Comparison of ENCODE assay signal across 22 cellular contexts in genomic region chr5:180600554-180601041, GRCh38. TPM values are rescaled to one million over a fixed set of nuclear protein-coding genes. Genes with fewer than 3 reads are reported as not detected.
DNase-seq lines count a peak whose midpoint lies in the region; ATAC-seq and TF ChIP-seq lines count a peak whose summit lies in the region.
"Had no signal": no experiment of that assay in that cellular context is flagged by ENCODE, and none has a peak within 500 bp of the region (broad histone marks: within the 10 kb centered on the region; RNA-seq: fewer than 3 reads in every experiment).

No MANE protein-coding gene starts in this region.

- no peaks in the 10 kb centered on the region for H3K9me3 Mint-ChIP-seq in activated naive CD8-positive, alpha-beta T cell treated with anti-CD3 and anti-CD28 coated beads, Interleukin-2, amount 10 ng/mL, durations not matched to agents 7 days and 5 days
- no peaks in the 10 kb centered on the region for H3K9me3 Mint-ChIP-seq in activated naive CD8-positive, alpha-beta T cell treated with anti-CD3 and anti-CD28 coated beads for 36 hours
- H3K9me3 Mint-ChIP-seq in type B pancreatic cell, result no peaks in the 10 kb centered on the region
- H3K9me3 Mint-ChIP-seq: activated CD4-positive, alpha-beta T cell treated with anti-CD3 and anti-CD28 coated beads, Interleukin-2, amount 10 ng/mL, durations not matched to agents 7 days and 5 days; effector memory CD8-positive, alpha-beta T cell; stimulated activated naive CD8-positive, alpha-beta T cell treated with anti-CD3 and anti-CD28 coated beads, Interleukin-15, Interleukin-2, amounts not matched to agents 100 ng/mL and 50 ng/mL, for 24 hours; T-cell had no signal

- H3K4me3 ChIP-seq in RWPE2 (ENCODE audit: severe bottlenecking), result no peak overlapping the region
- H3K4me3 ChIP-seq in lower lobe of right lung, result no peak overlapping the region
- no peak overlapping the region for H3K4me3 ChIP-seq in tibial nerve
- H3K4me3 ChIP-seq: heart left ventricle had no signal

- POLR2A ChIA-PET in activated naive CD8-positive, alpha-beta T cell treated with anti-CD3 and anti-CD28 coated beads, Interleukin-2, amount 10 ng/mL, durations not matched to agents 7 days and 5 days (lab: Charles Lee), result no interaction called here

- H3K4me3 Mint-ChIP-seq in activated naive CD8-positive, alpha-beta T cell treated with anti-CD3 and anti-CD28 coated beads, Interleukin-2, amount 10 ng/mL, durations not matched to agents 7 days and 5 days, result no peak overlapping the region
- no peak overlapping the region for H3K4me3 Mint-ChIP-seq in activated naive CD8-positive, alpha-beta T cell treated with anti-CD3 and anti-CD28 coated beads for 36 hours
- no peak overlapping the region for H3K4me3 Mint-ChIP-seq in type B pancreatic cell
- H3K4me3 Mint-ChIP-seq: activated CD4-positive, alpha-beta T cell treated with anti-CD3 and anti-CD28 coated beads, Interleukin-2, amount 10 ng/mL, durations not matched to agents 7 days and 5 days; effector memory CD8-positive, alpha-beta T cell; stimulated activated naive CD8-positive, alpha-beta T cell treated with anti-CD3 and anti-CD28 coated beads, Interleukin-15, Interleukin-2, amounts not matched to agents 100 ng/mL and 50 ng/mL, for 24 hours; T-cell had no signal

- peak; percentile 17 for DNase-seq in activated naive CD8-positive, alpha-beta T cell treated with anti-CD3 and anti-CD28 coated beads, Interleukin-2, amount 10 ng/mL, durations not matched to agents 7 days and 5 days
- DNase-seq in activated naive CD8-positive, alpha-beta T cell treated with anti-CD3 and anti-CD28 coated beads for 36 hours, result no peak
- peak; percentile 58 for DNase-seq in RWPE2 (ENCODE audit: low spot score)
- DNase-seq in lower lobe of right lung, result peak; percentile 77
- DNase-seq in type B pancreatic cell (ENCODE audit: extremely low spot score, unreplicated experiment), result peak; percentile 56
- no peak for DNase-seq in tibial nerve (ENCODE audit: low spot score in 2 of 2)
- DNase-seq in midbrain (lab: John Stamatoyannopoulos, UW), result no peak
- DNase-seq: activated CD4-positive, alpha-beta T cell treated with anti-CD3 and anti-CD28 coated beads, Interleukin-2, amount 10 ng/mL, durations not matched to agents 7 days and 5 days; activated effector memory CD4-positive, alpha-beta T cell treated with anti-CD3 and anti-CD28 coated beads, Interleukin-2, amount 50 U/mL, for 16 hours; DMS153; effector memory CD8-positive, alpha-beta T cell; GOT3; Kasumi-1; mammary epithelial cell; NCI-H1105; NCI-H510A treated with DMSO at 0.1 percent for 48 hours had no signal

- H3K9me3 ChIP-seq in RWPE2 (ENCODE audit: severe bottlenecking), result no peaks in the 10 kb centered on the region
- H3K9me3 ChIP-seq in lower lobe of right lung, result no peaks in the 10 kb centered on the region
- no peaks in the 10 kb centered on the region for H3K9me3 ChIP-seq in tibial nerve
- H3K9me3 ChIP-seq: heart left ventricle had no signal

- H3K36me3 ChIP-seq in RWPE2 (ENCODE audit: low read depth) (no peaks in the 10 kb centered on the region), lower lobe of right lung (no peaks in the 10 kb centered on the region), tibial nerve (no peaks in the 10 kb centered on the region)
- H3K36me3 ChIP-seq: heart left ventricle had no signal

- no peak for TF ChIP-seq CTCF in RWPE2 (IDR thresholded peaks at IDR 0.05; ENCODE audit: poor library complexity, severe bottlenecking)
- TF ChIP-seq CTCF in lower lobe of right lung (IDR thresholded peaks at IDR 0.05), result no peak
- no peak for TF ChIP-seq CTCF in type B pancreatic cell (conservative IDR thresholded peaks at IDR 0.05)
- no peak for TF ChIP-seq CTCF in tibial nerve (IDR thresholded peaks at IDR 0.05)

- no peaks in the 10 kb centered on the region for H3K27me3 Mint-ChIP-seq in activated naive CD8-positive, alpha-beta T cell treated with anti-CD3 and anti-CD28 coated beads, Interleukin-2, amount 10 ng/mL, durations not matched to agents 7 days and 5 days
- no peaks in the 10 kb centered on the region for H3K27me3 Mint-ChIP-seq in activated naive CD8-positive, alpha-beta T cell treated with anti-CD3 and anti-CD28 coated beads for 36 hours
- peaks cover 3% of the 10 kb centered on the region for H3K27me3 Mint-ChIP-seq in type B pancreatic cell
- H3K27me3 Mint-ChIP-seq: activated CD4-positive, alpha-beta T cell treated with anti-CD3 and anti-CD28 coated beads, Interleukin-2, amount 10 ng/mL, durations not matched to agents 7 days and 5 days; stimulated activated naive CD8-positive, alpha-beta T cell treated with anti-CD3 and anti-CD28 coated beads, Interleukin-15, Interleukin-2, amounts not matched to agents 100 ng/mL and 50 ng/mL, for 24 hours had no signal

- WGBS in tibial nerve, 2 donors, result 83 to 91% methylated on average over 9 to 12 of the region's 12 CpGs

- no peak overlapping the region for H3K27ac Mint-ChIP-seq in activated naive CD8-positive, alpha-beta T cell treated with anti-CD3 and anti-CD28 coated beads, Interleukin-2, amount 10 ng/mL, durations not matched to agents 7 days and 5 days
- no peak overlapping the region for H3K27ac Mint-ChIP-seq in activated naive CD8-positive, alpha-beta T cell treated with anti-CD3 and anti-CD28 coated beads for 36 hours
- no peak overlapping the region for H3K27ac Mint-ChIP-seq in type B pancreatic cell
- H3K27ac Mint-ChIP-seq: activated CD4-positive, alpha-beta T cell treated with anti-CD3 and anti-CD28 coated beads, Interleukin-2, amount 10 ng/mL, durations not matched to agents 7 days and 5 days; stimulated activated naive CD8-positive, alpha-beta T cell treated with anti-CD3 and anti-CD28 coated beads, Interleukin-15, Interleukin-2, amounts not matched to agents 100 ng/mL and 50 ng/mL, for 24 hours; T-cell had no signal

- TF ChIP-seq EP300 in tibial nerve (IDR thresholded peaks at IDR 0.05), result no peak

- intact Hi-C loops in lower lobe of right lung (cut with DNase I), result no loop called here

- TF ChIP-seq POLR2A in tibial nerve (IDR thresholded peaks at IDR 0.05), result no peak

- H3K27ac ChIP-seq in RWPE2 (ENCODE audit: poor library complexity, severe bottlenecking) (no peak overlapping the region), lower lobe of right lung (peak overlapping the region; percentile 31), tibial nerve (no peak overlapping the region)
- H3K27ac ChIP-seq: heart left ventricle had no signal

- no peaks in the 10 kb centered on the region for H3K36me3 Mint-ChIP-seq in activated naive CD8-positive, alpha-beta T cell treated with anti-CD3 and anti-CD28 coated beads, Interleukin-2, amount 10 ng/mL, durations not matched to agents 7 days and 5 days
- no peaks in the 10 kb centered on the region for H3K36me3 Mint-ChIP-seq in activated naive CD8-positive, alpha-beta T cell treated with anti-CD3 and anti-CD28 coated beads for 36 hours
- H3K36me3 Mint-ChIP-seq in type B pancreatic cell, result no peaks in the 10 kb centered on the region
- H3K36me3 Mint-ChIP-seq: T-cell had no signal

- ATAC-seq in activated naive CD8-positive, alpha-beta T cell treated with anti-CD3 and anti-CD28 coated beads, Interleukin-2, amount 10 ng/mL, durations not matched to agents 7 days and 5 days (ENCODE audit: low read depth), result no peak
- ATAC-seq in RWPE2 (ENCODE audit: low read depth) (no peak), lower lobe of right lung (peak; percentile 71 to 77), GM18861 (IDR thresholded peaks at IDR 0.05; ENCODE audit: unreplicated experiment) (no peak)
- ATAC-seq: effector memory CD8-positive, alpha-beta T cell; heart left ventricle; T-cell had no signal

- H3K4me1 Mint-ChIP-seq in activated naive CD8-positive, alpha-beta T cell treated with anti-CD3 and anti-CD28 coated beads, Interleukin-2, amount 10 ng/mL, durations not matched to agents 7 days and 5 days, result no peaks in the 10 kb centered on the region
- H3K4me1 Mint-ChIP-seq in activated naive CD8-positive, alpha-beta T cell treated with anti-CD3 and anti-CD28 coated beads for 36 hours, result peaks cover 2% of the 10 kb centered on the region
- H3K4me1 Mint-ChIP-seq in type B pancreatic cell (ENCODE audit: unreplicated experiment), result no peaks in the 10 kb centered on the region
- H3K4me1 Mint-ChIP-seq: activated CD4-positive, alpha-beta T cell treated with anti-CD3 and anti-CD28 coated beads, Interleukin-2, amount 10 ng/mL, durations not matched to agents 7 days and 5 days; T-cell had no signal

- H3K27me3 ChIP-seq in RWPE2 (ENCODE audit: insufficient read depth, poor library complexity, severe bottlenecking), result peaks cover 16% of the 10 kb centered on the region
- no peaks in the 10 kb centered on the region for H3K27me3 ChIP-seq in lower lobe of right lung (ENCODE audit: low read depth)
- H3K27me3 ChIP-seq in tibial nerve, result no peaks in the 10 kb centered on the region
- H3K27me3 ChIP-seq: heart left ventricle had no signal

- no peaks in the 10 kb centered on the region for H3K4me1 ChIP-seq in RWPE2 (ENCODE audit: insufficient read depth, poor library complexity, severe bottlenecking)
- H3K4me1 ChIP-seq in lower lobe of right lung, result no peaks in the 10 kb centered on the region
- H3K4me1 ChIP-seq in tibial nerve, result no peaks in the 10 kb centered on the region

RNA-seq across cellular contexts. Expression of gene SCGB3A1, which starts 9.3 kb away (rescaled TPM):
- 1 to 10 TPM; 6.6 to 7.1 TPM for total RNA-seq in activated naive CD8-positive, alpha-beta T cell treated with anti-CD3 and anti-CD28 coated beads, Interleukin-2, amount 10 ng/mL, durations not matched to agents 7 days and 5 days
- total RNA-seq in activated naive CD8-positive, alpha-beta T cell treated with anti-CD3 and anti-CD28 coated beads for 36 hours, result 1 to 10 TPM; 1.1 to 1.7 TPM
- total RNA-seq in lower lobe of right lung, result 1,318 TPM
- not detected in 2 replicates for total RNA-seq in type B pancreatic cell (ENCODE audit: low replicate concordance)
- total RNA-seq in tibial nerve, result not detected
- total RNA-seq: A673; activated CD4-positive, alpha-beta T cell treated with anti-CD3 and anti-CD28 coated beads, Interleukin-2, amount 10 ng/mL, durations not matched to agents 7 days and 5 days; HT-29; mammary epithelial cell had no signal

RNA-seq across cellular contexts. Expression of gene FLT4, which starts 48.8 kb away (rescaled TPM):
- total RNA-seq in activated naive CD8-positive, alpha-beta T cell treated with anti-CD3 and anti-CD28 coated beads, Interleukin-2, amount 10 ng/mL, durations not matched to agents 7 days and 5 days, result 10 to 100 TPM; 11.6 to 13.2 TPM
- total RNA-seq in activated naive CD8-positive, alpha-beta T cell treated with anti-CD3 and anti-CD28 coated beads for 36 hours, result 1 to 10 TPM; 5.2 to 6.0 TPM
- 24.8 TPM for total RNA-seq in lower lobe of right lung
- 0.45 and 3.4 TPM in 2 replicates for total RNA-seq in type B pancreatic cell (ENCODE audit: low replicate concordance)
- total RNA-seq in tibial nerve, result 10 to 100 TPM in 2 of 4 donors, 1 to 10 TPM in 2; 4.6 to 34.2 (median 14.9) TPM
- total RNA-seq: HT-29, mammary epithelial cell had no signal

Comparison
In these comparisons a context has a peak if more than half of its experiments do, and no peak if none do; other contexts are left out.
1. DNase-seq: peak in activated naive CD8-positive, alpha-beta T cell treated with anti-CD3 and anti-CD28 coated beads, Interleukin-2, amount 10 ng/mL, durations not matched to agents 7 days and 5 days (single experiment), RWPE2 (single experiment), lower lobe of right lung (single experiment) and type B pancreatic cell (single experiment); none in activated naive CD8-positive, alpha-beta T cell treated with anti-CD3 and anti-CD28 coated beads for 36 hours (single experiment), tibial nerve (0 of 2) and midbrain (single experiment).
2. ATAC-seq: peak in lower lobe of right lung (2 of 2); none in activated naive CD8-positive, alpha-beta T cell treated with anti-CD3 and anti-CD28 coated beads, Interleukin-2, amount 10 ng/mL, durations not matched to agents 7 days and 5 days (single experiment), RWPE2 (single experiment) and GM18861 (single experiment).
3. RNA of gene SCGB3A1, which starts 9.3 kb away (total RNA-seq): 1,318 TPM in lower lobe of right lung (single experiment); 6.6 to 7.1 TPM in activated naive CD8-positive, alpha-beta T cell treated with anti-CD3 and anti-CD28 coated beads, Interleukin-2, amount 10 ng/mL, durations not matched to agents 7 days and 5 days, 1.1 to 1.7 TPM in activated naive CD8-positive, alpha-beta T cell treated with anti-CD3 and anti-CD28 coated beads for 36 hours, not detected in type B pancreatic cell and not detected in tibial nerve; every median in the first group is over 100 times any median in the second.